Comparison of ENCODE assay signal across 1 cellular context in genomic region chr4:180860136-180860720, GRCh38.
TF ChIP-seq lines count a peak whose summit lies in the region.

No MANE protein-coding gene starts in this region.

TF ChIP-seq in H1, 55 proteins besides CTCF, POLR2A, EP300 and RAD21:
- TF ChIP-seq JUN (IDR thresholded peaks at IDR 0.05; ENCODE audit: low read depth, low read length), result no peak
